Comparison of ENCODE assay signal across 19 cellular contexts in genomic region chr4:38100474-38101255, GRCh38.
DNase-seq lines count a peak whose midpoint lies in the region; ATAC-seq, FAIRE-seq and TF ChIP-seq lines count a peak whose summit lies in the region.
"Had no signal": no experiment of that assay in that cellular context is flagged by ENCODE, and none has a peak within 500 bp of the region (broad histone marks: within the 10 kb centered on the region; RNA-seq: fewer than 3 reads in every experiment).

No MANE protein-coding gene starts in this region.

- H3K9me3 ChIP-seq in IMR-90 (ENCODE audit: control insufficient read depth, insufficient read depth, low read length) (no peaks in the 10 kb centered on the region), keratinocyte (ENCODE audit: control insufficient read depth, low read depth, low read length) (no peaks in the 10 kb centered on the region), smooth muscle cell (replicated peaks; ENCODE audit: low read depth) (no peaks in the 10 kb centered on the region), Caco-2 (no peaks in the 10 kb centered on the region)

- H2BK5ac ChIP-seq in IMR-90 (ENCODE audit: low read depth, low read length, poor library complexity, severe bottlenecking) = peak overlapping the region; percentile 89

- H3K9me3 Mint-ChIP-seq in Caco-2 (ENCODE audit: unreplicated experiment) = no peaks in the 10 kb centered on the region
- H3K9me3 Mint-ChIP-seq: activated T-cell treated with anti-CD3 and anti-CD28 coated beads, Interleukin-2, amount 50 U/mL, for 4 hours; H9; memory B cell; neural crest cell; stimulated activated naive CD8-positive, alpha-beta T cell treated with anti-CD3 and anti-CD28 coated beads, Interleukin-15, Interleukin-2, amounts not matched to agents 100 ng/mL and 50 ng/mL, for 24 hours; T-cell had no signal

- peak overlapping the region; percentile 15 for H2BK20ac ChIP-seq in IMR-90 (ENCODE audit: low read depth, low read length)

- H3K4me1 ChIP-seq in IMR-90 (ENCODE audit: control insufficient read depth, insufficient read depth, low read length) (peaks cover 22% of the 10 kb centered on the region), keratinocyte (ENCODE audit: control insufficient read depth, extremely low read depth, insufficient read depth, low read length) (peaks cover 39% of the 10 kb centered on the region), smooth muscle cell (ENCODE audit: low read depth) (no peaks in the 10 kb centered on the region), Caco-2 (no peaks in the 10 kb centered on the region)

- H4K91ac ChIP-seq in IMR-90 (ENCODE audit: insufficient read depth, low read depth, low read length) = peak overlapping the region; percentile 73

- H3K27me3 ChIP-seq in IMR-90 (ENCODE audit: control insufficient read depth, insufficient read depth, low read length) (no peaks in the 10 kb centered on the region), keratinocyte (ENCODE audit: control insufficient read depth, extremely low read depth, insufficient read depth, low read length) (no peaks in the 10 kb centered on the region), smooth muscle cell (ENCODE audit: low read depth) (no peaks in the 10 kb centered on the region), Caco-2 (replicated peaks; ENCODE audit: control insufficient read depth, insufficient read depth, low read length) (no peaks in the 10 kb centered on the region)

- peak overlapping the region; percentile 81 to 85; a peak in 3 of 4 replicates for H4K8ac ChIP-seq in IMR-90 (ENCODE audit: low read depth in 2 of 2, low read length in 2 of 2)

- H3K14ac ChIP-seq in IMR-90 (replicated peaks; ENCODE audit: low read depth, low read length) = peak overlapping the region; percentile 79

- H3K36me3 Mint-ChIP-seq in Caco-2 (ENCODE audit: insufficient read depth, unreplicated experiment) = peaks cover 6% of the 10 kb centered on the region

- CTCF ChIA-PET in IMR-90 (lab: Yijun Ruan, JAX) (interaction anchor here (0.7 to 0.9 kb wide), 2 partner anchors 14 to 569 kb away, joined by 3 to 4 read pairs; no protein-coding TSS in a partner anchor), Caco-2 (lab: Charles Lee) (interaction anchor here (0.6 kb wide), 1 partner anchor 31 kb away, joined by 3 read pairs; no protein-coding TSS in a partner anchor)

- ATAC-seq in IMR-90 (ENCODE audit: low read depth) = no peak
- ATAC-seq: activated T-cell treated with anti-CD3 and anti-CD28 coated beads, Interleukin-2, amount 50 U/mL, for 4 hours; T-cell had no signal

- H3K18ac ChIP-seq in IMR-90 (ENCODE audit: low read depth, low read length) = peak overlapping the region; percentile 94; the same call in 1 of the 2 replicates

- peaks cover 0 to 16% of the 10 kb centered on the region in 2 experiments; a peak in 2 of 4 replicates for H3K79me1 ChIP-seq in IMR-90 (ENCODE audit: low read depth in 1 of 2, low read length in 2 of 2)

- TF ChIP-seq POLR2A in IMR-90 (IDR thresholded peaks at IDR 0.05; ENCODE audit: low read depth, low read length) = no peak

- DNase-seq in IMR-90 = no peak
- DNase-seq in keratinocyte (ENCODE audit: low read depth, low spot score) = no peak
- DNase-seq in smooth muscle cell (lab: John Stamatoyannopoulos, UW; ENCODE audit: unreplicated experiment) = no peak
- no peak for DNase-seq in Caco-2
- DNase-seq in HT-29 (ENCODE audit: low spot score) = no peak
- no peak for DNase-seq in NCI-H526 (lab: John Stamatoyannopoulos, UW)
- DNase-seq: activated T-cell treated with anti-CD3 and anti-CD28 coated beads, Interleukin-2, amount 50 U/mL, for 4 hours; Calu3; H9; hippocampal formation; kidney; NCI-H2029 treated with DMSO at 0.1 percent for 48 hours; NCI-H510A; Right ventricle myocardium superior; T-cell had no signal

- H3K56ac ChIP-seq in IMR-90 (ENCODE audit: extremely low read depth, insufficient read depth, low read length) = no peak overlapping the region; the same call in 1 of the 2 replicates

- no TSS peak for BruUV-seq in IMR-90 (replicated peaks; lab: Mats Ljungman, UMichigan)
- no TSS peak for BruUV-seq in Caco-2 (replicated peaks; lab: Mats Ljungman, UMichigan)

- H3K4me2 ChIP-seq in IMR-90 (ENCODE audit: low read depth, low read length) (no peak overlapping the region), keratinocyte (ENCODE audit: control insufficient read depth, extremely low read depth, insufficient read depth, low read depth, low read length) (peak overlapping the region; percentile 57), smooth muscle cell (peak overlapping the region; percentile 51)

- no peak overlapping the region for H3K4me3 ChIP-seq in IMR-90 (ENCODE audit: insufficient read depth, low read depth, low read length)
- no peak overlapping the region for H3K4me3 ChIP-seq in keratinocyte (ENCODE audit: control insufficient read depth in 2 of 3, extremely low read depth in 1 of 3, insufficient read depth in 2 of 3, low read depth in 1 of 3, low read length in 3 of 3)
- H3K4me3 ChIP-seq in smooth muscle cell = no peak overlapping the region
- no peak overlapping the region for H3K4me3 ChIP-seq in Caco-2 (ENCODE audit: low read depth, low read length)

- peak overlapping the region; percentile 41; the same call in 1 of the 2 replicates for H4K5ac ChIP-seq in IMR-90 (ENCODE audit: low read depth, low read length)

- no peak overlapping the region for H3K9ac ChIP-seq in IMR-90 (ENCODE audit: low read depth, low read length)
- peak overlapping the region; percentile 83 for H3K9ac ChIP-seq in keratinocyte (ENCODE audit: control insufficient read depth, extremely low read depth, insufficient read depth, low read length)
- peak overlapping the region; percentile 72 for H3K9ac ChIP-seq in smooth muscle cell (ENCODE audit: low read depth)

- H3K27ac ChIP-seq in IMR-90 (ENCODE audit: insufficient read depth, low read length) (peak overlapping the region; percentile 71; the same call in 1 of the 2 replicates), angular gyrus (ENCODE audit: low read depth, low read length) (peak overlapping the region; percentile 19), keratinocyte (ENCODE audit: control insufficient read depth, insufficient read depth, low read length) (peak overlapping the region; percentile 99), smooth muscle cell (ENCODE audit: low read depth) (peak overlapping the region; percentile 96)

- H4K20me1 ChIP-seq in IMR-90 (ENCODE audit: insufficient read depth, low read length) = no peaks in the 10 kb centered on the region
- no peaks in the 10 kb centered on the region for H4K20me1 ChIP-seq in keratinocyte (ENCODE audit: control insufficient read depth, extremely low read depth, insufficient read depth, low read length)
- H4K20me1 ChIP-seq in smooth muscle cell (ENCODE audit: low read depth) = no peaks in the 10 kb centered on the region

- POLR2A ChIA-PET in IMR-90 (lab: Charles Lee; ENCODE audit: unreplicated experiment) = no interaction called here
- POLR2A ChIA-PET in Caco-2 (lab: Charles Lee) = no interaction called here

- peak overlapping the region; percentile 33 for H2AK9ac ChIP-seq in IMR-90 (replicated peaks; ENCODE audit: low read depth, low read length, poor library complexity)

- H3K36me3 ChIP-seq in IMR-90 (ENCODE audit: control insufficient read depth, insufficient read depth, low read length) (peaks cover 2% of the 10 kb centered on the region; the same call in 1 of the 2 replicates), keratinocyte (ENCODE audit: control insufficient read depth in 2 of 2, extremely low read depth in 1 of 2, insufficient read depth in 2 of 2, low read length in 2 of 2) (peaks cover 0 to 3% of the 10 kb centered on the region in 2 experiments), smooth muscle cell (ENCODE audit: low read depth) (no peaks in the 10 kb centered on the region), Caco-2 (ENCODE audit: control insufficient read depth, insufficient read depth, low read length) (no peaks in the 10 kb centered on the region)

- peak overlapping the region; percentile 88 for H2BK15ac ChIP-seq in IMR-90 (ENCODE audit: low read depth, low read length)

- H2AFZ ChIP-seq in IMR-90 (replicated peaks; ENCODE audit: low read length, poor library complexity) (peak overlapping the region; percentile 39), keratinocyte (ENCODE audit: control insufficient read depth, low read length) (no peak overlapping the region), smooth muscle cell (ENCODE audit: low read depth) (no peak overlapping the region)

- H2AK5ac ChIP-seq in IMR-90 (ENCODE audit: low read depth, low read length) = peak overlapping the region; percentile 97

- TF ChIP-seq RAD21 in IMR-90 (IDR thresholded peaks at IDR 0.05; ENCODE audit: low read length) = no peak

- FAIRE-seq in keratinocyte (lab: Jason Lieb, UNC) = no peak
- FAIRE-seq: kidney had no signal

- peaks cover 22% of the 10 kb centered on the region for H3K9me1 ChIP-seq in IMR-90 (ENCODE audit: insufficient read depth, low read length)
- H3K9me1 ChIP-seq in keratinocyte (ENCODE audit: control insufficient read depth, extremely low read depth, insufficient read depth, low read length) = no peaks in the 10 kb centered on the region

- no peak for TF ChIP-seq CTCF in IMR-90 (conservative IDR thresholded peaks at IDR 0.05; ENCODE audit: low read depth, low read length)
- TF ChIP-seq CTCF in keratinocyte (optimal IDR thresholded peaks at IDR 0.05 in 1 of 3, IDR thresholded peaks at IDR 0.05 in 1 of 3, conservative IDR thresholded peaks at IDR 0.05 in 1 of 3; ENCODE audit: extremely low read depth in 1 of 3, insufficient read depth in 2 of 3, low read length in 3 of 3) = no peak
- TF ChIP-seq CTCF in smooth muscle cell (IDR thresholded peaks at IDR 0.05; ENCODE audit: borderline replicate concordance, insufficient read depth, poor library complexity, severe bottlenecking) = no peak
- no peak for TF ChIP-seq CTCF in Caco-2 (IDR thresholded peaks at IDR 0.05; ENCODE audit: insufficient read depth in 1 of 2, low read depth in 1 of 2, low read length in 1 of 2, severe bottlenecking in 1 of 2, unreplicated experiment in 1 of 2)

- no peak overlapping the region for H3K4me3 Mint-ChIP-seq in Caco-2 (ENCODE audit: unreplicated experiment)
- H3K4me3 Mint-ChIP-seq: activated T-cell treated with anti-CD3 and anti-CD28 coated beads, Interleukin-2, amount 50 U/mL, for 4 hours; H9; memory B cell; neural crest cell; stimulated activated naive CD8-positive, alpha-beta T cell treated with anti-CD3 and anti-CD28 coated beads, Interleukin-15, Interleukin-2, amounts not matched to agents 100 ng/mL and 50 ng/mL, for 24 hours; T-cell had no signal

- no peaks in the 10 kb centered on the region for H3K4me1 Mint-ChIP-seq in Caco-2 (ENCODE audit: low read depth, unreplicated experiment)
- H3K4me1 Mint-ChIP-seq: H9, memory B cell had no signal

- in situ Hi-C loops in IMR-90 (cut with MboI; ENCODE audit: low sequenced_read_pairs) = no loop called here

- intact Hi-C loops in IMR-90 (cut with micrococcal nuclease) (no loop called here), Caco-2 (cut with micrococcal nuclease; ENCODE audit: unreplicated experiment) (no loop called here)

- peaks cover 22% of the 10 kb centered on the region for H3F3A ChIP-seq in smooth muscle cell (ENCODE audit: low read depth)

- peak overlapping the region; percentile 61; the same call in 1 of the 2 replicates for H3K23ac ChIP-seq in IMR-90 (ENCODE audit: low read depth, low read length)

- no peaks in the 10 kb centered on the region for H3K27me3 Mint-ChIP-seq in Caco-2 (ENCODE audit: insufficient read depth, unreplicated experiment)
- H3K27me3 Mint-ChIP-seq: memory B cell; stimulated activated naive CD8-positive, alpha-beta T cell treated with anti-CD3 and anti-CD28 coated beads, Interleukin-15, Interleukin-2, amounts not matched to agents 100 ng/mL and 50 ng/mL, for 24 hours; T-cell had no signal

- H3K79me2 ChIP-seq in keratinocyte (ENCODE audit: control insufficient read depth, insufficient read depth, low read length) (no peaks in the 10 kb centered on the region), smooth muscle cell (ENCODE audit: low read depth) (no peaks in the 10 kb centered on the region)

- peak overlapping the region; percentile 86 for H2BK120ac ChIP-seq in IMR-90 (ENCODE audit: low read depth, low read length)

- peak overlapping the region; percentile 69 for H3K4ac ChIP-seq in IMR-90 (ENCODE audit: low read depth, low read length)

- WGBS in IMR-90 (ENCODE audit: extremely low coverage in 2 of 2, insufficient read length in 1 of 2), 2 experiments = 100% methylated on average over 3 of the region's 5 CpGs; no CpG with 5 or more reads in 1 of the 2 experiments
- WGBS in smooth muscle cell (ENCODE audit: low lambda C conversion rate) = 83% methylated on average over 5 of the region's 5 CpGs

- dilution Hi-C loops in IMR-90 (cut with HindIII; ENCODE audit: low sequenced_read_pairs, unreplicated experiment) = no loop called here
- dilution Hi-C loops in keratinocyte (cut with MboI; ENCODE audit: extremely low pct_ligation_motif_present, low sequenced_read_pairs) = no loop called here

- no peak overlapping the region for H3K27ac Mint-ChIP-seq in Caco-2 (ENCODE audit: unreplicated experiment)
- H3K27ac Mint-ChIP-seq: H9; memory B cell; stimulated activated naive CD8-positive, alpha-beta T cell treated with anti-CD3 and anti-CD28 coated beads, Interleukin-15, Interleukin-2, amounts not matched to agents 100 ng/mL and 50 ng/mL, for 24 hours; T-cell had no signal

Comparison
In these comparisons a context has a peak if more than half of its experiments do, and no peak if none do; other contexts are left out.
1. H3K27ac ChIP-seq: peak in every context shown above with its lines; median percentile 99 in keratinocyte; 96 in smooth muscle cell; 71 in IMR-90; 19 in angular gyrus.